In the genomic region with DNA sequence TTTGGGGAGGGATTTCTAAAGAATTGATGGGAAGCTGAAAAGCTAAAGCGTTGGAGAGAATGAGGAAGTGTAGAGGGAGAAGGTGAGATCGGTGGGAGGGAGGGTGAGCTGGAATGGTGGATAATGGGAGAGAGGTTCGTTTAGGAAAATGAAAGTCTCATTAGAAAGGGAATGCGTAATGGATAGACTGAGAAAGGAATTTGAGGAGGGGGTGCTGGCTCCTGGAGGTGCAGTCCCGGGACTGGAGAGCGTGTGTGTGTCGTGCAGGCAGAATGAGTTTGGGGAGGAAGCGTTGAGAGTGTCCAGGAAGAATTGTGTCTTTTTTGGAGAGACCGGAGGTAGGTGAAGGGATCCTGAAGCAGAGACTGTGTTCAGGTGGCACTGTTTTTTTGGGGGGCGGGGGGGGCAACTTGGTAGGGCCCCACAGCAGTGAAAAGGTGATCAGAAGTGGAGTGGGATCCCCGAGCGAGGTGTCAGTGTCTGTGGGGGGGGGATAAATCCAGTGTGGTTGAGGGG, we compare ENCODE assay signal across 8 cellular contexts. TPM values are rescaled to one million over a fixed set of nuclear protein-coding genes. Genes with fewer than 3 reads are reported as not detected.
DNase-seq lines count a peak whose midpoint lies in the region; ATAC-seq and TF ChIP-seq lines count a peak whose summit lies in the region.

No MANE protein-coding gene starts in this region.

- ATAC-seq in naive B cell (ENCODE audit: low read depth in 2 of 2): no peak
- no peak for ATAC-seq in GM21515 (IDR thresholded peaks at IDR 0.05; ENCODE audit: unreplicated experiment)

- H3K36me3 Mint-ChIP-seq in chondrocyte (ENCODE audit: low read depth): peaks cover 14% of the 10 kb centered on the region
- no peaks in the 10 kb centered on the region for H3K36me3 Mint-ChIP-seq in naive B cell

- H3K4me1 Mint-ChIP-seq in chondrocyte (ENCODE audit: low read depth) (peaks cover 49% of the 10 kb centered on the region), naive B cell (peaks cover 25 to 47% (median 45%) of the 10 kb centered on the region in 3 donors)

- DNase-seq in AG10803 (ENCODE audit: low read depth): no peak
- peak; percentile 51 for DNase-seq in KBM-7
- DNase-seq in chondrocyte (ENCODE audit: low spot score): no peak
- DNase-seq in naive B cell: no peak
- DNase-seq in cerebellum (ENCODE audit: low spot score): no peak
- no peak for DNase-seq in putamen (ENCODE audit: low spot score)
- DNase-seq in NCI-H2107 treated with DMSO at 0.1 percent for 48 hours (lab: John Stamatoyannopoulos, UW; ENCODE audit: unreplicated experiment): no peak

- in situ Hi-C loops in KBM-7 (cut with MboI; ENCODE audit: low pct_unique_long_range_greater_than_20kb, low sequenced_read_pairs): no loop called here

- peak overlapping the region; percentile 99 for H3K27ac Mint-ChIP-seq in chondrocyte (ENCODE audit: unreplicated experiment)
- H3K27ac Mint-ChIP-seq in naive B cell: peak overlapping the region in 5 of 6 donors; percentile 12 to 87 (median 40)

- H3K4me3 Mint-ChIP-seq in chondrocyte (ENCODE audit: unreplicated experiment) (peak overlapping the region; percentile 100), naive B cell (peak overlapping the region; percentile 87 to 99 (median 94))

- peak overlapping the region; percentile 96 for H3K4me3 ChIP-seq in AG10803 (ENCODE audit: low read length)

- H3K9me3 Mint-ChIP-seq in chondrocyte (ENCODE audit: low read depth): no peaks in the 10 kb centered on the region
- H3K9me3 Mint-ChIP-seq in naive B cell: no peaks in the 10 kb centered on the region

- TF ChIP-seq CTCF in AG10803 (conservative IDR thresholded peaks at IDR 0.05; ENCODE audit: low read length) (no peak), chondrocyte (IDR thresholded peaks at IDR 0.05) (no peak)

- no peaks in the 10 kb centered on the region for H3K27me3 Mint-ChIP-seq in chondrocyte (ENCODE audit: low read depth)
- H3K27me3 Mint-ChIP-seq in naive B cell: no peaks in the 10 kb centered on the region

RNA-seq across cellular contexts. Expression of gene ACTN4, which starts 1.4 kb away (rescaled TPM):
- total RNA-seq in chondrocyte (641 to 921 TPM (median 917 TPM) in 3 replicates), cerebellum (71.8 TPM)
- polyA plus RNA-seq in naive B cell (ENCODE audit: low read depth in 6 of 6): 10 to 100 TPM in 4 of 6 donors, 1 to 10 TPM in 2; 6.8 to 15.8 (median 10.6) TPM

RNA-seq across cellular contexts. Expression of gene EIF3K, which starts 29.9 kb away (rescaled TPM):
- total RNA-seq in chondrocyte: 177 to 208 TPM (median 185 TPM) in 3 replicates
- polyA plus RNA-seq in naive B cell (ENCODE audit: low read depth in 6 of 6): 100 to 1,000 TPM; 307 to 347 (median 330) TPM
- 98.1 TPM for total RNA-seq in cerebellum

RNA-seq across cellular contexts. Expression of gene MAP4K1, which starts 31.1 kb away (rescaled TPM):
- 0.23 to 1.4 TPM (median 1.4 TPM) in 3 replicates for total RNA-seq in chondrocyte
- 100 to 1,000 TPM; 119 to 194 (median 138) TPM for polyA plus RNA-seq in naive B cell (ENCODE audit: low read depth in 6 of 6)
- total RNA-seq in cerebellum: 0.27 TPM
